ENCODE assay signal across 20 cellular contexts in genomic region chr5:154092356-154092755, GRCh38. TPM values are rescaled to one million over a fixed set of nuclear protein-coding genes. Genes with fewer than 3 reads are reported as not detected.
DNase-seq lines count a peak whose midpoint lies in the region; ATAC-seq and TF ChIP-seq lines count a peak whose summit lies in the region.
"Had no signal": no experiment of that assay in that cellular context is flagged by ENCODE, and none has a peak within 500 bp of the region (broad histone marks: within the 10 kb centered on the region; RNA-seq: fewer than 3 reads in every experiment).

No MANE protein-coding gene starts in this region.

- H3K4me1 ChIP-seq in lower lobe of right lung: peaks cover 12% of the 10 kb centered on the region
- H3K4me1 ChIP-seq: upper lobe of left lung had no signal

- peaks cover 7% of the 10 kb centered on the region for H3K9me3 Mint-ChIP-seq in osteocyte (ENCODE audit: unreplicated experiment)
- H3K9me3 Mint-ChIP-seq: activated CD4-positive, alpha-beta memory T cell treated with anti-CD3 and anti-CD28 coated beads, Interleukin-2, amount 10 ng/mL, durations not matched to agents 7 days and 5 days; activated T-helper 2 cell treated with anti-CD3 and anti-CD28 coated beads, Interferon-gamma antibody, Interleukin-2, Interleukin-4, amounts not matched to agents 10 μg/mL and 5 μg/mL and 100 μg/mL, durations not matched to agents 14 hours and 24 hours and 36 hours; CD4-positive, CD25-positive, alpha-beta regulatory T cell; naive B cell had no signal

- TF ChIP-seq CTCF in AG10803 (conservative IDR thresholded peaks at IDR 0.05; ENCODE audit: low read length) (no peak; the same call in 1 of the 2 replicates), brain microvascular endothelial cell (IDR thresholded peaks at IDR 0.05; ENCODE audit: low read depth, low read length, missing control alignments) (no peak), lower lobe of right lung (IDR thresholded peaks at IDR 0.05) (no peak), osteocyte (IDR thresholded peaks at IDR 0.05) (no peak)

- peaks cover 2% of the 10 kb centered on the region for H3K36me3 Mint-ChIP-seq in osteocyte (ENCODE audit: unreplicated experiment)
- H3K36me3 Mint-ChIP-seq: CD4-positive, CD25-positive, alpha-beta regulatory T cell; IgD-negative memory B cell; naive B cell had no signal

- in situ Hi-C loops in brain microvascular endothelial cell (cut with HindIII; ENCODE audit: low pct_ligation_motif_present, low sequenced_read_pairs): no loop called here

- H3K27ac Mint-ChIP-seq in osteocyte (ENCODE audit: unreplicated experiment): no peak overlapping the region
- H3K27ac Mint-ChIP-seq: activated CD4-positive, alpha-beta memory T cell treated with anti-CD3 and anti-CD28 coated beads, Interleukin-2, amount 10 ng/mL, durations not matched to agents 7 days and 5 days; activated T-helper 2 cell treated with anti-CD3 and anti-CD28 coated beads, Interferon-gamma antibody, Interleukin-2, Interleukin-4, amounts not matched to agents 10 μg/mL and 5 μg/mL and 100 μg/mL, durations not matched to agents 14 hours and 24 hours and 36 hours; CD4-positive, CD25-positive, alpha-beta regulatory T cell; IgD-negative memory B cell; naive B cell had no signal

- H3K27ac ChIP-seq in brain microvascular endothelial cell: no peak overlapping the region
- H3K27ac ChIP-seq in lower lobe of right lung: no peak overlapping the region
- H3K27ac ChIP-seq: upper lobe of left lung had no signal

- H3K9me3 ChIP-seq in lower lobe of right lung: no peaks in the 10 kb centered on the region
- H3K9me3 ChIP-seq: upper lobe of left lung had no signal

- peaks cover 18% of the 10 kb centered on the region for H3K27me3 Mint-ChIP-seq in osteocyte (ENCODE audit: unreplicated experiment)

- H3K27me3 ChIP-seq in brain microvascular endothelial cell (replicated peaks) (no peaks in the 10 kb centered on the region), lower lobe of right lung (ENCODE audit: low read depth) (no peaks in the 10 kb centered on the region)
- H3K27me3 ChIP-seq: upper lobe of left lung had no signal

- DNase-seq in AG10803 (ENCODE audit: low read depth): peak; percentile 89
- DNase-seq in HCEC 1CT: peak; percentile 7
- DNase-seq in brain microvascular endothelial cell: peak; percentile 24
- DNase-seq in lower lobe of right lung: no peak
- DNase-seq in middle frontal gyrus (ENCODE audit: extremely low spot score, low spot score): no peak
- DNase-seq in KG1 (lab: John Stamatoyannopoulos, UW): no peak
- DNase-seq in osteocyte (ENCODE audit: extremely low spot score, unreplicated experiment): no peak
- DNase-seq in stimulated activated naive CD4-positive, alpha-beta T cell treated with Interleukin-2 at 50 U/mL for 16 hours (lab: John Stamatoyannopoulos, UW): no peak
- DNase-seq: activated CD4-positive, alpha-beta memory T cell treated with anti-CD3 and anti-CD28 coated beads, Interleukin-2, amount 10 ng/mL, durations not matched to agents 7 days and 5 days; CD4-positive, CD25-positive, alpha-beta regulatory T cell; effector CD8-positive, alpha-beta T cell; GDM1; naive B cell; NCI-H1694; NK-92 treated with Interleukin-12 subunit alpha and Interleukin-12 subunit beta, amount 100 ng/mL, for 24 hours; SHP77 treated with DMSO at 0.1 percent for 48 hours; stimulated activated CD4-positive, alpha-beta T cell treated with anti-CD3 and anti-CD28 coated beads, Interleukin-2, amount 100 ng/mL, for 48 hours; upper lobe of left lung had no signal

- no peak overlapping the region for H3K4me3 Mint-ChIP-seq in osteocyte (ENCODE audit: unreplicated experiment)
- H3K4me3 Mint-ChIP-seq: activated CD4-positive, alpha-beta memory T cell treated with anti-CD3 and anti-CD28 coated beads, Interleukin-2, amount 10 ng/mL, durations not matched to agents 7 days and 5 days; CD4-positive, CD25-positive, alpha-beta regulatory T cell; IgD-negative memory B cell; naive B cell had no signal

- intact Hi-C loops in lower lobe of right lung (cut with DNase I): no loop called here

- H3K4me1 Mint-ChIP-seq in osteocyte (ENCODE audit: unreplicated experiment): peaks cover 26% of the 10 kb centered on the region
- H3K4me1 Mint-ChIP-seq: activated CD4-positive, alpha-beta memory T cell treated with anti-CD3 and anti-CD28 coated beads, Interleukin-2, amount 10 ng/mL, durations not matched to agents 7 days and 5 days; IgD-negative memory B cell; naive B cell had no signal

- H3K36me3 ChIP-seq in brain microvascular endothelial cell (replicated peaks) (no peaks in the 10 kb centered on the region), lower lobe of right lung (no peaks in the 10 kb centered on the region)
- H3K36me3 ChIP-seq: upper lobe of left lung had no signal

- peak; percentile 64 to 77 for ATAC-seq in lower lobe of right lung

- H3K4me3 ChIP-seq in AG10803 (ENCODE audit: low read length): no peak overlapping the region
- no peak overlapping the region for H3K4me3 ChIP-seq in brain microvascular endothelial cell (ENCODE audit: low read depth, low read length)
- H3K4me3 ChIP-seq in lower lobe of right lung: no peak overlapping the region
- H3K4me3 ChIP-seq: upper lobe of left lung had no signal

RNA-seq across cellular contexts. Expression of gene MFAP3, which starts 53.6 kb away (rescaled TPM):
- total RNA-seq in lower lobe of right lung (31.1 TPM), osteocyte (41.7 and 44.2 TPM in 2 replicates)

RNA-seq across cellular contexts. Expression of gene FAM114A2, which starts 53.6 kb away (rescaled TPM):
- total RNA-seq in lower lobe of right lung (39.6 TPM), osteocyte (31.0 and 35.6 TPM in 2 replicates)

Comparison
In these comparisons a context has a peak if more than half of its experiments do, and no peak if none do; other contexts are left out.
1. DNase-seq: peak in AG10803 (single experiment), HCEC 1CT (single experiment) and brain microvascular endothelial cell (single experiment); none in lower lobe of right lung (single experiment), middle frontal gyrus (single experiment), KG1 (single experiment), osteocyte (single experiment) and stimulated activated naive CD4-positive, alpha-beta T cell treated with Interleukin-2 at 50 U/mL for 16 hours (single experiment).